Comparison of ENCODE assay signal across 13 cellular contexts in the genomic region with DNA sequence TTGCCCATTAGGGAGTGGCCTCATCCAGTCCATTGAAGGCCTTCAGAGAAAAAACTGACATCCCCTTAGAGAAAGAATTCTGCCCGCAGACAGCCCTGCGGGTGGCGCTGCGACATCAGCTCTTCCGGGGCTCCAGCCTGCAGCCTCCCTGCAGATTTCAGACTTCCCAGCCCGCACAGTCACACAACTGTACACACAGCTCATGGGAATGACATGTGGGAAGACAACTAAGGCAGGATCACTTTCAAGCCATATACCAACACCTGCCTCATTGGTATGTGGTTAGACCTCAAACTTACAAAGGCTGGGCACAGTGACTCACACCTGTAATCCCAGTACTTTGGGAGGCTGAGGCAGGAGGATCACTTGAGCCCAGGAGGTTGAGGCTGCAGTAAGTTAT. TPM values are rescaled to one million over a fixed set of nuclear protein-coding genes. Genes with fewer than 3 reads are reported as not detected.
DNase-seq lines count a peak whose midpoint lies in the region; ATAC-seq, FAIRE-seq and TF ChIP-seq lines count a peak whose summit lies in the region.
"Had no signal": no experiment of that assay in that cellular context is flagged by ENCODE, and none has a peak within 500 bp of the region (broad histone marks: within the 10 kb centered on the region; RNA-seq: fewer than 3 reads in every experiment).

No MANE protein-coding gene starts in this region.

- no peaks in the 10 kb centered on the region for H3K36me3 ChIP-seq in keratinocyte (ENCODE audit: control insufficient read depth in 2 of 2, extremely low read depth in 1 of 2, insufficient read depth in 2 of 2, low read length in 2 of 2)
- H3K36me3 ChIP-seq: lower lobe of right lung, spleen had no signal

- peaks cover 27% of the 10 kb centered on the region for H3K4me1 ChIP-seq in keratinocyte (ENCODE audit: control insufficient read depth, extremely low read depth, insufficient read depth, low read length)

- no peak overlapping the region for H3K4me3 ChIP-seq in astrocyte of the cerebellum (ENCODE audit: low read depth, low read length)
- no peak overlapping the region for H3K4me3 ChIP-seq in keratinocyte (ENCODE audit: control insufficient read depth in 2 of 3, extremely low read depth in 1 of 3, insufficient read depth in 2 of 3, low read depth in 1 of 3, low read length in 3 of 3)
- H3K4me3 ChIP-seq: lower lobe of right lung, spleen had no signal

- H3K27me3 ChIP-seq in keratinocyte (ENCODE audit: control insufficient read depth, extremely low read depth, insufficient read depth, low read length) = no peaks in the 10 kb centered on the region

- no peak for ATAC-seq in GM18873 (IDR thresholded peaks at IDR 0.05; ENCODE audit: low FRiP score, unreplicated experiment)
- ATAC-seq: lower lobe of right lung had no signal

- peak overlapping the region; percentile 56 for H3K9ac ChIP-seq in keratinocyte (ENCODE audit: control insufficient read depth, extremely low read depth, insufficient read depth, low read length)

- in situ Hi-C loops in astrocyte of the cerebellum (cut with HindIII; ENCODE audit: low sequenced_read_pairs) = no loop called here

- TF ChIP-seq CTCF in astrocyte of the cerebellum (IDR thresholded peaks at IDR 0.05; ENCODE audit: low read depth, low read length, missing control alignments) (peak; percentile 3), keratinocyte (optimal IDR thresholded peaks at IDR 0.05 in 1 of 3, IDR thresholded peaks at IDR 0.05 in 1 of 3, conservative IDR thresholded peaks at IDR 0.05 in 1 of 3; ENCODE audit: extremely low read depth in 1 of 3, insufficient read depth in 2 of 3, low read length in 3 of 3) (peak; percentile 61 to 69 (median 62))

- H4K20me1 ChIP-seq in keratinocyte (ENCODE audit: control insufficient read depth, extremely low read depth, insufficient read depth, low read length) = no peaks in the 10 kb centered on the region

- no peaks in the 10 kb centered on the region for H3K9me3 ChIP-seq in keratinocyte (ENCODE audit: control insufficient read depth, low read depth, low read length)
- H3K9me3 ChIP-seq: lower lobe of right lung, spleen had no signal

- DNase-seq in DMS53 (lab: John Stamatoyannopoulos, UW) = peak; percentile 71
- peak; percentile 89 for DNase-seq in HuH-7 (ENCODE audit: low spot score)
- no peak for DNase-seq in astrocyte of the cerebellum (ENCODE audit: low read depth)
- DNase-seq in keratinocyte (ENCODE audit: low read depth, low spot score) = peak; percentile 95
- DNase-seq in SKM-1 (lab: John Stamatoyannopoulos, UW; ENCODE audit: unreplicated experiment) = no peak
- no peak for DNase-seq in GDM1 (lab: John Stamatoyannopoulos, UW)
- DNase-seq in DMS114 treated with DMSO at 0.1 percent for 48 hours (lab: John Stamatoyannopoulos, UW; ENCODE audit: unreplicated experiment) = no peak
- DNase-seq: effector memory CD4-positive, alpha-beta T cell; lower lobe of right lung; NCI-H1930; spleen; T-helper 9 cell had no signal

- H3K4me2 ChIP-seq in keratinocyte (ENCODE audit: control insufficient read depth, extremely low read depth, insufficient read depth, low read depth, low read length) = no peak overlapping the region

- peak overlapping the region; percentile 67 for H3K27ac ChIP-seq in keratinocyte (ENCODE audit: control insufficient read depth, insufficient read depth, low read length)
- H3K27ac ChIP-seq: lower lobe of right lung, spleen had no signal

- peak; percentile 94 for FAIRE-seq in keratinocyte (lab: Jason Lieb, UNC)

- no peaks in the 10 kb centered on the region for H3K9me1 ChIP-seq in keratinocyte (ENCODE audit: control insufficient read depth, extremely low read depth, insufficient read depth, low read length)

- no peaks in the 10 kb centered on the region for H3K79me2 ChIP-seq in keratinocyte (ENCODE audit: control insufficient read depth, insufficient read depth, low read length)

- dilution Hi-C loops in keratinocyte (cut with MboI; ENCODE audit: extremely low pct_ligation_motif_present, low sequenced_read_pairs) = no loop called here

- H2AFZ ChIP-seq in keratinocyte (ENCODE audit: control insufficient read depth, low read length) = no peak overlapping the region

RNA-seq across cellular contexts. Expression of a gene that starts 24.8 kb away (rescaled TPM):
- polyA plus RNA-seq in keratinocyte = 479 to 701 TPM (median 598 TPM) in 3 replicates
- 90.6 TPM for polyA plus RNA-seq in keratinocyte (2011; ENCODE audit: low read depth)
- 405 and 737 TPM in 2 replicates for polyA plus RNA-seq in keratinocyte (2011; cell fraction: cytosol; rRNA removed)
- 443 and 589 TPM in 2 replicates for polyA plus RNA-seq in keratinocyte (2011; cell fraction: nucleus; rRNA removed)
- 202 and 788 TPM in 2 replicates for polyA plus RNA-seq in keratinocyte (2012; ENCODE audit: low replicate concordance)
- 445 to 619 TPM (median 547 TPM) in 3 replicates for polyA minus RNA-seq in keratinocyte
- 1,165 TPM for polyA minus RNA-seq in keratinocyte (2011; cell fraction: cytosol; rRNA and poly(A)+ RNA removed)
- polyA minus RNA-seq in keratinocyte (2011; cell fraction: nucleus; rRNA and poly(A)+ RNA removed) = 338 and 341 TPM in 2 replicates

RNA-seq across cellular contexts. Expression of a gene that starts 29.1 kb away (rescaled TPM):
- 1.2 to 3.0 TPM (median 1.4 TPM) in 3 replicates for polyA plus RNA-seq in keratinocyte
- 2.0 TPM for polyA plus RNA-seq in keratinocyte (2011; ENCODE audit: low read depth)
- 0.29 and 0.42 TPM in 2 replicates for polyA plus RNA-seq in keratinocyte (2011; cell fraction: cytosol; rRNA removed)
- polyA plus RNA-seq in keratinocyte (2011; cell fraction: nucleus; rRNA removed) = 0.55 and 0.76 TPM in 2 replicates
- polyA plus RNA-seq in keratinocyte (2012; ENCODE audit: low replicate concordance) = 2.1 and 4.6 TPM in 2 replicates
- polyA minus RNA-seq in keratinocyte = 0.86 to 2.3 TPM (median 0.96 TPM) in 3 replicates
- polyA minus RNA-seq in keratinocyte (2011; cell fraction: cytosol; rRNA and poly(A)+ RNA removed) = not detected
- not detected in 2 replicates for polyA minus RNA-seq in keratinocyte (2011; cell fraction: nucleus; rRNA and poly(A)+ RNA removed)
- polyA plus RNA-seq: spleen had no signal

Comparison
In these comparisons a context has a peak if more than half of its experiments do, and no peak if none do; other contexts are left out.
1. DNase-seq: peak in DMS53 (single experiment), HuH-7 (single experiment) and keratinocyte (single experiment); none in astrocyte of the cerebellum (single experiment), SKM-1 (single experiment), GDM1 (single experiment) and DMS114 treated with DMSO at 0.1 percent for 48 hours (single experiment).